ENCODE assay signal across 16 cellular contexts in genomic region chr6:23272536-23272935, GRCh38.
DNase-seq lines count a peak whose midpoint lies in the region; ATAC-seq, FAIRE-seq and TF ChIP-seq lines count a peak whose summit lies in the region.
"Had no signal": no experiment of that assay in that cellular context is flagged by ENCODE, and none has a peak within 500 bp of the region (broad histone marks: within the 10 kb centered on the region; RNA-seq: fewer than 3 reads in every experiment).

No MANE protein-coding gene starts in this region.

- peaks cover 2% of the 10 kb centered on the region for H3K4me1 Mint-ChIP-seq in type B pancreatic cell (ENCODE audit: unreplicated experiment)

- no peaks in the 10 kb centered on the region for H3K4me1 ChIP-seq in PC-3 (ENCODE audit: insufficient read depth, low read length)
- H3K4me1 ChIP-seq in GM12878 (ENCODE audit: control insufficient read depth, insufficient read depth, low read length) = no peaks in the 10 kb centered on the region
- H3K4me1 ChIP-seq in hepatocyte (ENCODE audit: insufficient read depth) = no peaks in the 10 kb centered on the region
- H3K4me1 ChIP-seq: BLaER1 had no signal

- H3K27ac Mint-ChIP-seq in type B pancreatic cell = no peak overlapping the region

- H3K27me3 Mint-ChIP-seq in type B pancreatic cell = no peaks in the 10 kb centered on the region

- SMC1A ChIA-PET in GM12878 (lab: Charles Lee; ENCODE audit: uncharacterized antibody, unreplicated experiment) = no interaction called here

- TF ChIP-seq EP300 in GM12878 (IDR thresholded peaks at IDR 0.05; ENCODE audit: borderline replicate concordance in 1 of 2, control insufficient read depth in 1 of 2, low read depth in 2 of 2, low read length in 2 of 2) = no peak

- no peaks in the 10 kb centered on the region for H3K9me3 ChIP-seq in PC-3 (ENCODE audit: low read length)
- no peaks in the 10 kb centered on the region for H3K9me3 ChIP-seq in GM12878 (replicated peaks; ENCODE audit: control insufficient read depth, insufficient read depth, low read length)
- H3K9me3 ChIP-seq in hepatocyte (ENCODE audit: low read depth) = no peaks in the 10 kb centered on the region
- H3K9me3 ChIP-seq: BLaER1 had no signal

- no peaks in the 10 kb centered on the region for H3K79me2 ChIP-seq in PC-3 (ENCODE audit: low read length)
- H3K79me2 ChIP-seq in GM12878 (ENCODE audit: control insufficient read depth, insufficient read depth, low read length) = no peaks in the 10 kb centered on the region
- no peaks in the 10 kb centered on the region for H3K79me2 ChIP-seq in hepatocyte

- no peak for TF ChIP-seq RAD21 in GM12878 (IDR thresholded peaks at IDR 0.05; ENCODE audit: insufficient read depth, low read depth, low read length)

- no peaks in the 10 kb centered on the region for H3K9me3 Mint-ChIP-seq in type B pancreatic cell

- DNase-seq in GM06990 (ENCODE audit: extremely low read depth, insufficient read length) = peak; percentile 14
- peak; percentile 2 for DNase-seq in PC-3
- no peak for DNase-seq in GM12878 (ENCODE audit: low read depth, low spot score)
- DNase-seq in hepatocyte (ENCODE audit: low spot score) = peak; percentile 3
- no peak for DNase-seq in NCI-H1436 (lab: John Stamatoyannopoulos, UW)
- no peak for DNase-seq in type B pancreatic cell (ENCODE audit: extremely low spot score, unreplicated experiment)
- DNase-seq: 8988T, AML-193, Calu3, DMS 273 treated with DMSO at 0.1 percent for 48 hours, GM23248 had no signal

- no peak overlapping the region for H3K4me2 ChIP-seq in PC-3 (ENCODE audit: low read length)
- H3K4me2 ChIP-seq in GM12878 (ENCODE audit: control insufficient read depth, insufficient read depth) = no peak overlapping the region
- no peak overlapping the region for H3K4me2 ChIP-seq in hepatocyte
- H3K4me2 ChIP-seq: BLaER1 had no signal

- H3K36me3 ChIP-seq in GM06990 (ENCODE audit: control insufficient read depth, insufficient read depth, low read length) = no peaks in the 10 kb centered on the region
- H3K36me3 ChIP-seq in PC-3 (ENCODE audit: low read depth, low read length) = no peaks in the 10 kb centered on the region
- no peaks in the 10 kb centered on the region for H3K36me3 ChIP-seq in GM12878 (ENCODE audit: control insufficient read depth in 2 of 2, insufficient read depth in 2 of 2, low read length in 1 of 2)
- H3K36me3 ChIP-seq in hepatocyte (replicated peaks; ENCODE audit: insufficient read depth, low read depth) = no peaks in the 10 kb centered on the region
- H3K36me3 ChIP-seq: BLaER1 had no signal

- H2AFZ ChIP-seq in PC-3 (ENCODE audit: low read length) (no peak overlapping the region), GM12878 (ENCODE audit: control insufficient read depth, low read depth, low read length) (no peak overlapping the region), hepatocyte (no peak overlapping the region)
- H2AFZ ChIP-seq: GM23248 had no signal

- in situ Hi-C loops in GM12878 (cut with MboI) = no loop called here

- H3K36me3 Mint-ChIP-seq in type B pancreatic cell = no peaks in the 10 kb centered on the region

- H3K27me3 ChIP-seq in GM06990 (replicated peaks; ENCODE audit: control insufficient read depth, insufficient read depth, low read length) = no peaks in the 10 kb centered on the region
- H3K27me3 ChIP-seq in PC-3 (ENCODE audit: low read length) = no peaks in the 10 kb centered on the region
- H3K27me3 ChIP-seq in GM12878 (replicated peaks in 1 of 2; ENCODE audit: control insufficient read depth in 2 of 2, insufficient read depth in 2 of 2, low read length in 1 of 2) = no peaks in the 10 kb centered on the region
- H3K27me3 ChIP-seq in hepatocyte = no peaks in the 10 kb centered on the region
- H3K27me3 ChIP-seq: BLaER1 had no signal

- ATAC-seq in PC-3 (peak; percentile 63), GM12878 (peak; percentile 50), HG02970 (IDR thresholded peaks at IDR 0.05; ENCODE audit: low FRiP score, unreplicated experiment) (no peak)
- ATAC-seq: HCT116 had no signal

- no peak overlapping the region for H3K27ac ChIP-seq in PC-3 (ENCODE audit: low read length)
- no peak overlapping the region for H3K27ac ChIP-seq in GM12878 (ENCODE audit: control insufficient read depth, insufficient read depth)
- H3K27ac ChIP-seq in hepatocyte = peak overlapping the region; percentile 39
- H3K27ac ChIP-seq: BLaER1, GM23248, HL-60 had no signal

- no peak for TF ChIP-seq POLR2A in GM12878 (IDR thresholded peaks at IDR 0.05; ENCODE audit: low read depth, low read length)

- CTCF ChIA-PET in PC-3 (lab: Charles Lee) (no interaction called here), GM12878 (lab: Yijun Ruan, JAX) (no interaction called here)

- no peaks in the 10 kb centered on the region for H4K20me1 ChIP-seq in PC-3 (ENCODE audit: low read length)
- H4K20me1 ChIP-seq in GM12878 (ENCODE audit: control insufficient read depth, insufficient read depth) = no peaks in the 10 kb centered on the region
- no peaks in the 10 kb centered on the region for H4K20me1 ChIP-seq in hepatocyte (ENCODE audit: insufficient read depth, poor library complexity, severe bottlenecking)
- H4K20me1 ChIP-seq: BLaER1 had no signal

- FAIRE-seq in GM12878 (lab: Jason Lieb, UNC) = no peak
- FAIRE-seq: H54 had no signal

- H3K4me3 ChIP-seq in GM06990 (replicated peaks; ENCODE audit: low read depth, low read length) (no peak overlapping the region), PC-3 (ENCODE audit: low read length) (no peak overlapping the region), GM12878 (no peak overlapping the region), hepatocyte (no peak overlapping the region)
- H3K4me3 ChIP-seq: BLaER1, GM23248 had no signal

- POLR2A ChIA-PET in PC-3 (lab: Charles Lee; ENCODE audit: unreplicated experiment) = no interaction called here
- POLR2A ChIA-PET in GM12878 (lab: Charles Lee) = no interaction called here

- BruUV-seq in PC-3 (replicated peaks; lab: Mats Ljungman, UMichigan) = no TSS peak
- no TSS peak for BruUV-seq in GM12878 (replicated peaks; lab: Mats Ljungman, UMichigan)

- H3K9ac ChIP-seq in PC-3 (ENCODE audit: low read length) (no peak overlapping the region), GM12878 (ENCODE audit: control insufficient read depth, insufficient read depth, low read length) (no peak overlapping the region)
- H3K9ac ChIP-seq: BLaER1, GM23248 had no signal

- no peaks in the 10 kb centered on the region for H3F3A ChIP-seq in PC-3 (ENCODE audit: low read length, unreplicated experiment)

- RAD21 ChIA-PET in GM12878 (lab: Charles Lee; ENCODE audit: unreplicated experiment) = no interaction called here

- TF ChIP-seq CTCF in GM06990 (IDR thresholded peaks at IDR 0.05; ENCODE audit: insufficient read depth, low read length, poor library complexity, severe bottlenecking) (no peak), PC-3 (conservative IDR thresholded peaks at IDR 0.05; ENCODE audit: low read depth, low read length) (no peak), GM12878 (IDR thresholded peaks at IDR 0.05 in 2 of 3, conservative IDR thresholded peaks at IDR 0.05 in 1 of 3; ENCODE audit: control insufficient read depth in 2 of 3, extremely low read depth in 1 of 3, insufficient read depth in 1 of 3, low read depth in 3 of 3, low read length in 3 of 3) (no peak), hepatocyte (IDR thresholded peaks at IDR 0.05; ENCODE audit: poor library complexity) (no peak), type B pancreatic cell (conservative IDR thresholded peaks at IDR 0.05) (no peak)

- intact Hi-C loops in PC-3 (cut with micrococcal nuclease) = no loop called here
- intact Hi-C loops in GM12878 (cut with micrococcal nuclease; ENCODE audit: unreplicated experiment) = no loop called here

- no peaks in the 10 kb centered on the region for H3K9me2 ChIP-seq in PC-3 (replicated peaks; ENCODE audit: low read length)
- no peaks in the 10 kb centered on the region for H3K9me2 ChIP-seq in hepatocyte (replicated peaks; ENCODE audit: insufficient read depth)

- H3K4me3 Mint-ChIP-seq in type B pancreatic cell = no peak overlapping the region

TF ChIP-seq in GM12878, 131 proteins besides CTCF, POLR2A, EP300 and RAD21 (continues in another document):
- TF ChIP-seq RCOR1 (conservative IDR thresholded peaks at IDR 0.05; ENCODE audit: low read depth, low read length) = no peak
- TF ChIP-seq CREM (IDR thresholded peaks at IDR 0.05; ENCODE audit: low read depth) = no peak
- no peak for TF ChIP-seq MYB (IDR thresholded peaks at IDR 0.05; ENCODE audit: borderline replicate concordance, low read depth, low read length)
- TF ChIP-seq SUZ12 (IDR thresholded peaks at IDR 0.05; ENCODE audit: unreplicated experiment) = no peak
- no peak for TF ChIP-seq SREBF1 (IDR thresholded peaks at IDR 0.05; ENCODE audit: low read length)
- TF ChIP-seq IRF3 (IDR thresholded peaks at IDR 0.05) = no peak
- TF ChIP-seq FOXK2 (IDR thresholded peaks at IDR 0.05) = no peak
- TF ChIP-seq PBX3 (IDR thresholded peaks at IDR 0.05; ENCODE audit: insufficient replicate concordance, low read depth, low read length) = no peak

Comparison
In these comparisons a context has a peak if more than half of its experiments do, and no peak if none do; other contexts are left out.
1. DNase-seq: peak in GM06990 (single experiment), PC-3 (single experiment) and hepatocyte (single experiment); none in GM12878 (single experiment), NCI-H1436 (single experiment) and type B pancreatic cell (single experiment).